15 cellular contexts compared by ENCODE assay signal in genomic region chr12:49344486-49345047, GRCh38. TPM values are rescaled to one million over a fixed set of nuclear protein-coding genes. Genes with fewer than 3 reads are reported as not detected.
DNase-seq lines count a peak whose midpoint lies in the region; ATAC-seq and TF ChIP-seq lines count a peak whose summit lies in the region.
"Had no signal": no experiment of that assay in that cellular context is flagged by ENCODE, and none has a peak within 500 bp of the region (broad histone marks: within the 10 kb centered on the region; RNA-seq: fewer than 3 reads in every experiment).

No MANE protein-coding gene starts in this region.

- H3K27ac ChIP-seq in A673 (ENCODE audit: low read depth, low read length, poor library complexity, severe bottlenecking) (no peak overlapping the region), coronary artery (no peak overlapping the region), neural cell (ENCODE audit: low read length) (no peak overlapping the region)

- no TSS peak for BruUV-seq in A673 (replicated peaks; lab: Mats Ljungman, UMichigan)

- H4K20me1 ChIP-seq in neural cell (ENCODE audit: insufficient read depth), result no peaks in the 10 kb centered on the region

- intact Hi-C loops in A673 (cut with micrococcal nuclease; ENCODE audit: unreplicated experiment), result no loop called here

- POLR2A ChIA-PET in A673 (lab: Charles Lee; ENCODE audit: low non-redundant PET), result no interaction called here

- H3K9me3 ChIP-seq in A673 (ENCODE audit: low read depth, low read length, poor library complexity, severe bottlenecking), result no peaks in the 10 kb centered on the region
- no peaks in the 10 kb centered on the region for H3K9me3 ChIP-seq in neural cell (ENCODE audit: low read length)

- H2AFZ ChIP-seq in neural cell (ENCODE audit: low read depth, low read length), result no peak overlapping the region

- TF ChIP-seq CTCF in A673 (conservative IDR thresholded peaks at IDR 0.05; ENCODE audit: low read depth, low read length) (no peak), GM20000 (IDR thresholded peaks at IDR 0.05; ENCODE audit: extremely low read depth, missing control alignments) (no peak), coronary artery (IDR thresholded peaks at IDR 0.05) (no peak), neural cell (IDR thresholded peaks at IDR 0.05; ENCODE audit: poor library complexity, severe bottlenecking) (no peak)

- TF ChIP-seq EP300 in neural cell (conservative IDR thresholded peaks at IDR 0.05; ENCODE audit: poor library complexity, severe bottlenecking), result no peak

- DNase-seq in A673 (ENCODE audit: low spot score), result no peak
- DNase-seq in GM20000 (ENCODE audit: low spot score), result peak; percentile 26
- no peak for DNase-seq in coronary artery (ENCODE audit: low spot score)
- DNase-seq in cortex of kidney (lab: John Stamatoyannopoulos, UW), result no peak
- DNase-seq: activated effector memory CD4-positive, alpha-beta T cell treated with Interleukin-2 at 50 U/mL for 16 hours; mammary epithelial cell had no signal

- no peaks in the 10 kb centered on the region for H3F3A ChIP-seq in neural cell (ENCODE audit: insufficient read depth, low read length, poor library complexity, severe bottlenecking)

- H3K9me2 ChIP-seq in neural cell (ENCODE audit: insufficient read depth, low read length), result no peaks in the 10 kb centered on the region

- CTCF ChIA-PET in A673 (lab: Charles Lee), result no interaction called here

- no peak for TF ChIP-seq RAD21 in neural cell (conservative IDR thresholded peaks at IDR 0.05)

- peaks cover 39% of the 10 kb centered on the region for H3K4me1 ChIP-seq in A673 (ENCODE audit: insufficient read depth, low read length, poor library complexity, severe bottlenecking)

- H3K9ac ChIP-seq in neural cell (ENCODE audit: low read length), result peak overlapping the region; percentile 31

- H3K4me2 ChIP-seq in neural cell (ENCODE audit: low read length), result no peak overlapping the region

- H3K36me3 ChIP-seq in A673 (ENCODE audit: insufficient read depth, low read length, poor library complexity, severe bottlenecking), result no peaks in the 10 kb centered on the region
- no peaks in the 10 kb centered on the region for H3K36me3 ChIP-seq in neural cell (ENCODE audit: insufficient read depth, low read length)

- peaks cover 14% of the 10 kb centered on the region for H3K27me3 ChIP-seq in A673 (replicated peaks; ENCODE audit: insufficient read depth, low read depth, low read length, poor library complexity)
- peaks cover 93% of the 10 kb centered on the region for H3K27me3 ChIP-seq in neural cell (ENCODE audit: insufficient read depth, low read depth, low read length)

- H3K4me3 ChIP-seq in A673 (ENCODE audit: low read depth, low read length, poor library complexity, severe bottlenecking) (peak overlapping the region; percentile 51), coronary artery (peak overlapping the region; percentile 76), neural cell (ENCODE audit: low read length) (peak overlapping the region; percentile 60)
- H3K4me3 ChIP-seq: GM12878 had no signal

- ATAC-seq in GM19467 (IDR thresholded peaks at IDR 0.05; ENCODE audit: unreplicated experiment) (no peak), HG03439 (IDR thresholded peaks at IDR 0.05; ENCODE audit: unreplicated experiment) (no peak), GM18519 (IDR thresholded peaks at IDR 0.05; ENCODE audit: low FRiP score, unreplicated experiment) (no peak)
- ATAC-seq: Right ventricle myocardium inferior had no signal

- H3K79me2 ChIP-seq in neural cell (replicated peaks; ENCODE audit: insufficient read depth, low read length), result no peaks in the 10 kb centered on the region

TF ChIP-seq in neural cell, 6 proteins besides CTCF, POLR2A, EP300 and RAD21:
- TF ChIP-seq EZH2 (IDR thresholded peaks at IDR 0.05; ENCODE audit: borderline replicate concordance, insufficient read depth, low read length, poor library complexity, severe bottlenecking), result no peak
- TF ChIP-seq SMC3 (conservative IDR thresholded peaks at IDR 0.05; ENCODE audit: poor library complexity), result no peak
- TF ChIP-seq REST (IDR thresholded peaks at IDR 0.05; ENCODE audit: borderline replicate concordance), result no peak
- TF ChIP-seq MXI1 (conservative IDR thresholded peaks at IDR 0.05; ENCODE audit: poor library complexity, severe bottlenecking), result no peak
- TF ChIP-seq TAF1 (IDR thresholded peaks at IDR 0.05; ENCODE audit: low read depth), result no peak

RNA-seq across cellular contexts. Expression of gene DNAJC22, which starts 2.1 kb away (rescaled TPM):
- total RNA-seq in A673 (2021), result 1.9 and 3.0 TPM in 2 replicates
- polyA plus RNA-seq in neural cell, result 0.54 and 1.1 TPM in 2 replicates
- polyA minus RNA-seq in neural cell, result 0.46 and 0.49 TPM in 2 replicates
- total RNA-seq: Right ventricle myocardium inferior had no signal

RNA-seq across cellular contexts. Expression of gene C1QL4, which starts 7.6 kb away (rescaled TPM):
- 0.41 and 1.0 TPM in 2 replicates for total RNA-seq in A673 (2021)
- polyA plus RNA-seq in neural cell, result 13.7 and 15.4 TPM in 2 replicates
- 7.4 and 8.0 TPM in 2 replicates for polyA minus RNA-seq in neural cell
- total RNA-seq: activated CD4-positive, alpha-beta memory T cell treated with anti-CD3 and anti-CD28 coated beads for 36 hours; GM12878; Right ventricle myocardium inferior; subcutaneous adipose tissue had no signal
- polyA plus RNA-seq: BJ had no signal

RNA-seq across cellular contexts. Expression of gene TROAP, which starts 21.5 kb away (rescaled TPM):
- total RNA-seq in A673 (2021), result 121 and 124 TPM in 2 replicates
- 0.26 and 1.3 TPM in 2 replicates for polyA plus RNA-seq in neural cell
- 1.9 TPM in 1 of 2 replicates, not detected in the other for polyA minus RNA-seq in neural cell

RNA-seq across cellular contexts. Expression of gene SPATS2, which starts 22.7 kb away (rescaled TPM):
- total RNA-seq in A673 (2021), result 80.5 and 82.8 TPM in 2 replicates
- polyA plus RNA-seq in neural cell, result 55.4 and 58.4 TPM in 2 replicates
- 68.4 and 85.8 TPM in 2 replicates for polyA minus RNA-seq in neural cell

RNA-seq across cellular contexts. Expression of gene PRPH, which starts 49.6 kb away (rescaled TPM):
- not detected in 2 replicates for total RNA-seq in A673 (2021)
- not detected in 2 replicates for polyA plus RNA-seq in neural cell
- polyA minus RNA-seq in neural cell, result not detected in 2 replicates
- total RNA-seq: activated CD4-positive, alpha-beta memory T cell treated with anti-CD3 and anti-CD28 coated beads for 36 hours had no signal
- polyA plus RNA-seq: BJ, mammary epithelial cell had no signal
